In the genomic region with DNA sequence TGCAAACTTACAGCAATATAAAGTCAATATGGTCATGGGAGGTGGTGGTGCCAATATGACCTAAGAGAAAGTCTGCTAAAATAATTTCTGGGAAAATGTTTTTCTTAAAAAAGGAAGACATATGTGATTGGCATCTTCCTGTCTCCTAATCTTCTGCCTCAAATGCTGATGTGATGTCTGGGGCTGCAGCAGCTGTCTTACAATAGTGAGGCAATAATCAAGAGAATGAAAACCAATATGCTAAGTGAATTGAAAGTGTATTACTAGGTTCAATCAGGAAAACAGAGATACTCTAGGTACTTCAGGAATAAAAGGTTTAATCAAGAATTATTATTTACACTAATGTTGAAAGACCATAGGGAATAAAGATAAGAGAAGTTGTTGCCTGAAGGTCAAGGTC, we compare ENCODE assay signal across 33 cellular contexts. TPM values are rescaled to one million over a fixed set of nuclear protein-coding genes. Genes with fewer than 3 reads are reported as not detected.
A peak's percentile ranks its signal among the peaks of the same experiment; 100 is the strongest.
DNase-seq lines count a peak whose midpoint lies in the region; ATAC-seq, FAIRE-seq and TF ChIP-seq lines count a peak whose summit lies in the region.
"Had no signal": no experiment of that assay in that cellular context is flagged by ENCODE, and none has a peak within 500 bp of the region (broad histone marks: within the 10 kb centered on the region; RNA-seq: fewer than 3 reads in every experiment).

No MANE protein-coding gene starts in this region.

- no peaks in the 10 kb centered on the region for H3K9me1 ChIP-seq in K562 (ENCODE audit: control insufficient read depth, insufficient read depth, low read length)

- no peak for TF ChIP-seq RAD21 in K562 (CRISPR knock-in tag; conservative IDR thresholded peaks at IDR 0.05 in 1 of 2, IDR thresholded peaks at IDR 0.05 in 1 of 2)

- H3K4me3 Mint-ChIP-seq in WTC11, result no peak overlapping the region
- H3K4me3 Mint-ChIP-seq in activated T-cell treated with anti-CD3 and anti-CD28 coated beads, Interleukin-2, amount 50 U/mL, for 24 hours, result no peak overlapping the region
- H3K4me3 Mint-ChIP-seq: B cell; CD14-positive monocyte; CD4-positive, alpha-beta memory T cell; CD4-positive, alpha-beta T cell; CD4-positive, CD25-positive, alpha-beta regulatory T cell; CD8-positive, alpha-beta memory T cell; CD8-positive, alpha-beta T cell had no signal

- H3K4me3 ChIP-seq in K562, result no peak overlapping the region
- H3K4me3 ChIP-seq: A549; BLaER1; BLaER1 treated with 17β-estradiol and CSF1 and Interleukin-3, amounts not matched to agents 10 nM and 100 nM had no signal

- peaks cover 12% of the 10 kb centered on the region for H3K4me1 Mint-ChIP-seq in WTC11
- H3K4me1 Mint-ChIP-seq in activated T-cell treated with anti-CD3 and anti-CD28 coated beads, Interleukin-2, amount 50 U/mL, for 24 hours (ENCODE audit: low read depth), result peaks cover 20% of the 10 kb centered on the region

- H3K27me3 ChIP-seq in K562 (ENCODE audit: control insufficient read depth in 2 of 2, insufficient read depth in 2 of 2, low read length in 2 of 2), result no peaks in the 10 kb centered on the region
- H3K27me3 ChIP-seq: BE2C; BLaER1; BLaER1 treated with 17β-estradiol and CSF1 and Interleukin-3, amounts not matched to agents 10 nM and 100 nM had no signal

- no peak for TF ChIP-seq EP300 in K562 (IDR thresholded peaks at IDR 0.05; ENCODE audit: low read length)

- no peaks in the 10 kb centered on the region for H3K27me3 Mint-ChIP-seq in WTC11 (ENCODE audit: low read depth)
- H3K27me3 Mint-ChIP-seq in activated T-cell treated with anti-CD3 and anti-CD28 coated beads, Interleukin-2, amount 50 U/mL, for 24 hours, result no peaks in the 10 kb centered on the region
- H3K27me3 Mint-ChIP-seq: CD4-positive, alpha-beta memory T cell; CD4-positive, alpha-beta T cell; CD8-positive, alpha-beta memory T cell had no signal

- BruUV-seq in K562 (replicated peaks; lab: Mats Ljungman, UMichigan), result no TSS peak

- no peak overlapping the region for H3K9ac ChIP-seq in K562 (ENCODE audit: insufficient read depth in 1 of 2, low read depth in 2 of 2, low read length in 2 of 2)
- H3K9ac ChIP-seq: BLaER1; BLaER1 treated with 17β-estradiol and CSF1 and Interleukin-3, amounts not matched to agents 10 nM and 100 nM had no signal

- POLR2A ChIA-PET in WTC11 (lab: Charles Lee) (no interaction called here), K562 (lab: Yijun Ruan, JAX) (interaction anchor here (1.0 kb wide), 2 partner anchors 15 to 23 kb away, joined by 3 read pairs; no protein-coding TSS in a partner anchor)

- no peaks in the 10 kb centered on the region for H3K36me3 Mint-ChIP-seq in WTC11
- H3K36me3 Mint-ChIP-seq in activated T-cell treated with anti-CD3 and anti-CD28 coated beads, Interleukin-2, amount 50 U/mL, for 24 hours (ENCODE audit: low read depth), result no peaks in the 10 kb centered on the region
- H3K36me3 Mint-ChIP-seq: CD14-positive monocyte; CD4-positive, alpha-beta memory T cell; CD4-positive, CD25-positive, alpha-beta regulatory T cell; CD8-positive, alpha-beta memory T cell; CD8-positive, alpha-beta T cell had no signal

- H3K36me3 ChIP-seq in K562 (ENCODE audit: control insufficient read depth, insufficient read depth, low read length), result no peaks in the 10 kb centered on the region; the same call in 1 of the 3 replicates
- H3K36me3 ChIP-seq: BE2C; BLaER1; BLaER1 treated with 17β-estradiol and CSF1 and Interleukin-3, amounts not matched to agents 10 nM and 100 nM had no signal

- DNase-seq in WTC11 (ENCODE audit: low spot score) (no peak), K562 (ENCODE audit: extremely low read depth in 1 of 4, low spot score in 3 of 4) (no peak)
- DNase-seq in activated T-cell treated with anti-CD3 and anti-CD28 coated beads, Interleukin-2, amount 50 U/mL, for 24 hours, result no peak
- DNase-seq: 8988T; ACHN; AML-193; BE2C; C1 segment of cervical spinal cord; Caco-2; Calu3; CD4-positive, alpha-beta memory T cell; CD4-positive, alpha-beta T cell; CD4-positive, CD25-positive, alpha-beta regulatory T cell; CD8-positive, alpha-beta memory T cell; CD8-positive, alpha-beta T cell; COR-L47; DMS 273 treated with DMSO at 0.1 percent for 48 hours; DMS153; DMS53; DMS79; DMS79 treated with DMSO at 0.1 percent for 48 hours; DND-41; EL had no signal

- no peak overlapping the region for H3K27ac Mint-ChIP-seq in WTC11
- no peak overlapping the region for H3K27ac Mint-ChIP-seq in activated T-cell treated with anti-CD3 and anti-CD28 coated beads, Interleukin-2, amount 50 U/mL, for 24 hours
- H3K27ac Mint-ChIP-seq: B cell; CD14-positive monocyte; CD4-positive, alpha-beta memory T cell; CD4-positive, alpha-beta T cell; CD4-positive, CD25-positive, alpha-beta regulatory T cell; CD8-positive, alpha-beta memory T cell; CD8-positive, alpha-beta T cell had no signal

- no peaks in the 10 kb centered on the region for H4K20me1 ChIP-seq in K562 (replicated peaks; ENCODE audit: control insufficient read depth, insufficient read depth, low read length)
- H4K20me1 ChIP-seq: BLaER1; BLaER1 treated with 17β-estradiol and CSF1 and Interleukin-3, amounts not matched to agents 10 nM and 100 nM had no signal

- peaks cover 12% of the 10 kb centered on the region for H3K79me2 ChIP-seq in K562 (ENCODE audit: control insufficient read depth, insufficient read depth, low read length)

- no peak for FAIRE-seq in K562 (lab: Jason Lieb, UNC)
- FAIRE-seq: A204.1, A549, D721Med had no signal

- TF ChIP-seq POLR2A in K562 (conservative IDR thresholded peaks at IDR 0.05), result no peak

- H3K27ac ChIP-seq in K562 (ENCODE audit: extremely low read depth, low read depth, low read length), result no peak overlapping the region
- H3K27ac ChIP-seq: 22Rv1; A549; BLaER1; BLaER1 treated with 17β-estradiol and CSF1 and Interleukin-3, amounts not matched to agents 10 nM and 100 nM; C4-2B had no signal

- H3K9me3 ChIP-seq in K562 (replicated peaks; ENCODE audit: control insufficient read depth, insufficient read depth, low read depth, low read length), result no peaks in the 10 kb centered on the region
- H3K9me3 ChIP-seq: A549, BE2C, Caco-2 had no signal

- CTCF ChIA-PET in WTC11 (lab: Charles Lee), result no interaction called here
- CTCF ChIA-PET in K562 (lab: Yijun Ruan, JAX; ENCODE audit: low intra/inter-chr PET ratio), result no interaction called here

- no peak for TF ChIP-seq CTCF in WTC11 (IDR thresholded peaks at IDR 0.05)
- TF ChIP-seq CTCF in K562 (IDR thresholded peaks at IDR 0.05 in 2 of 3, conservative IDR thresholded peaks at IDR 0.05 in 1 of 3; ENCODE audit: insufficient read depth in 2 of 3, low read depth in 1 of 3, low read length in 3 of 3), result no peak

- H3K4me2 ChIP-seq in K562 (ENCODE audit: insufficient read depth, low read length), result no peak overlapping the region
- H3K4me2 ChIP-seq: A549; BLaER1; BLaER1 treated with 17β-estradiol and CSF1 and Interleukin-3, amounts not matched to agents 10 nM and 100 nM had no signal

- intact Hi-C loops in K562 (cut with micrococcal nuclease), result no loop called here

- H2AFZ ChIP-seq in K562 (ENCODE audit: low read depth, low read length), result no peak overlapping the region

- peaks cover 4 to 24% of the 10 kb centered on the region in 2 experiments; a peak in 4 of 5 replicates for H3K4me1 ChIP-seq in K562 (replicated peaks in 1 of 2; ENCODE audit: control insufficient read depth in 2 of 2, insufficient read depth in 2 of 2, low read length in 2 of 2)
- H3K4me1 ChIP-seq: BE2C had no signal

- ATAC-seq in WTC11 (no peak), K562 (no peak), HG03135 (IDR thresholded peaks at IDR 0.05; ENCODE audit: unreplicated experiment) (no peak)
- ATAC-seq: A549; CD8-positive, alpha-beta T cell had no signal

- no peaks in the 10 kb centered on the region for H3K9me3 Mint-ChIP-seq in WTC11
- no peaks in the 10 kb centered on the region for H3K9me3 Mint-ChIP-seq in activated T-cell treated with anti-CD3 and anti-CD28 coated beads, Interleukin-2, amount 50 U/mL, for 24 hours
- H3K9me3 Mint-ChIP-seq: CD14-positive monocyte; CD4-positive, alpha-beta memory T cell; CD4-positive, alpha-beta T cell; CD4-positive, CD25-positive, alpha-beta regulatory T cell; CD8-positive, alpha-beta memory T cell; CD8-positive, alpha-beta T cell had no signal

- in situ Hi-C loops in K562 (cut with MboI), result no loop called here

TF ChIP-seq in K562, 482 proteins besides CTCF, POLR2A, EP300 and RAD21:
- TF ChIP-seq BCOR (IDR thresholded peaks at IDR 0.05), result peak; percentile 32; the same call in 1 of the 2 replicates
- no peak for TF ChIP-seq PML (IDR thresholded peaks at IDR 0.05; ENCODE audit: low read length)
- TF ChIP-seq RBM25 (IDR thresholded peaks at IDR 0.05; ENCODE audit: low read depth, low read length, severe bottlenecking), result peak; percentile 95
- TF ChIP-seq SNIP1 (IDR thresholded peaks at IDR 0.05; ENCODE audit: low read depth), result no peak
- 0 out of 2 replicates have a peak, but pooled peaks have one; percentile 21 for TF ChIP-seq MECOM (CRISPR knock-in tag; IDR thresholded peaks at IDR 0.05)
- peak; percentile 33; the same call in 1 of the 2 replicates for TF ChIP-seq SMARCA5 (IDR thresholded peaks at IDR 0.05)
- 0 out of 4 replicates have a peak, but pooled peaks of 1 of the 2 experiments have one; percentile 33 for TF ChIP-seq RCOR1 (IDR thresholded peaks at IDR 0.05; ENCODE audit: borderline replicate concordance in 1 of 2, low read depth in 2 of 2, low read length in 2 of 2)
- TF ChIP-seq ESRRA (IDR thresholded peaks at IDR 0.05; ENCODE audit: borderline replicate concordance, low read depth), result peak; percentile 80

RNA-seq across cellular contexts. Expression of a gene that starts 7.2 kb away (rescaled TPM):
- total RNA-seq in WTC11 (2021), result 103 to 107 TPM (median 105 TPM) in 3 replicates
- total RNA-seq in K562 (2011; cell fraction: chromatin; rRNA removed; ENCODE audit: low replicate concordance), result 117 and 214 TPM in 2 replicates
- 88.2 and 95.5 TPM in 2 replicates for total RNA-seq in K562 (2011; cell fraction: nucleolus; rRNA removed)
- 186 and 203 TPM in 2 replicates for total RNA-seq in K562 (2011; cell fraction: nucleoplasm; rRNA removed)
- total RNA-seq in K562 (2014; rRNA removed), result 88.0 and 111 TPM in 2 replicates
- total RNA-seq in K562 (2014; rRNA removed; fragmentation: Illumina TruSeq; extraction: Trizol), result 144 TPM in 2 replicates
- 142 and 147 TPM in 2 replicates for total RNA-seq in K562 (2015; rRNA removed; fragmentation: Illumina TruSeq; extraction: Trizol)
- total RNA-seq in K562 (2021), result 111 and 114 TPM in 2 replicates
- polyA plus RNA-seq in K562 (2011; rRNA removed), result 87.8 and 125 TPM in 2 replicates
- 43.1 and 55.5 TPM in 2 replicates for polyA plus RNA-seq in K562 (2011; cell fraction: cytosol; rRNA removed)
- polyA plus RNA-seq in K562 (2011; cell fraction: nucleus; rRNA removed), result 33.7 and 45.5 TPM in 2 replicates
- polyA plus RNA-seq in K562 (2012), result 71.2 and 87.2 TPM in 2 replicates
- 80.5 and 100 TPM in 2 replicates for polyA plus RNA-seq in K562 (2014; fragmentation: Illumina TruSeq; extraction: Trizol)
- 10 to 100 TPM; 22.4 to 32.8 TPM for polyA plus RNA-seq in K562 (2014; fragmentation: Nextera tagmentation; extraction: Ambion mirVana)
- 76.8 and 85.9 TPM in 2 replicates for polyA plus RNA-seq in K562 (2014; rRNA removed)
- polyA minus RNA-seq in K562 (2011; rRNA and poly(A)+ RNA removed), result 169 and 173 TPM in 2 replicates
- 50.8 and 65.5 TPM in 2 replicates for polyA minus RNA-seq in K562 (2011; cell fraction: cytosol; rRNA and poly(A)+ RNA removed)
- polyA minus RNA-seq in K562 (2011; cell fraction: nucleus; rRNA and poly(A)+ RNA removed), result 47.0 and 80.1 TPM in 2 replicates
